ENCODE assay signal across 10 cellular contexts in genomic region chr5:132086277-132086794, GRCh38. TPM values are rescaled to one million over a fixed set of nuclear protein-coding genes. Genes with fewer than 3 reads are reported as not detected.
DNase-seq lines count a peak whose midpoint lies in the region; ATAC-seq and TF ChIP-seq lines count a peak whose summit lies in the region.
"Had no signal": no experiment of that assay in that cellular context is flagged by ENCODE, and none has a peak within 500 bp of the region (broad histone marks: within the 10 kb centered on the region; RNA-seq: fewer than 3 reads in every experiment).

No MANE protein-coding gene starts in this region.

- no peak overlapping the region for H3K27ac Mint-ChIP-seq in CD4-positive, alpha-beta T cell

- H3K4me3 ChIP-seq in PC-9 (no peak overlapping the region), MM.1S (ENCODE audit: low read length) (no peak overlapping the region)

- H2AFZ ChIP-seq in PC-9, result no peak overlapping the region
- H2AFZ ChIP-seq in MM.1S (ENCODE audit: low read length), result no peak overlapping the region

- H3K4me1 Mint-ChIP-seq in CD4-positive, alpha-beta T cell (ENCODE audit: low read depth), result peaks cover 33% of the 10 kb centered on the region

- H3K27me3 Mint-ChIP-seq in CD4-positive, alpha-beta T cell, result no peaks in the 10 kb centered on the region

- H3K79me2 ChIP-seq in PC-9 (ENCODE audit: low read depth), result no peaks in the 10 kb centered on the region
- H3K79me2 ChIP-seq in MM.1S (ENCODE audit: low read length), result no peaks in the 10 kb centered on the region

- H3K27ac ChIP-seq in PC-9 (no peak overlapping the region), MM.1S (ENCODE audit: low read length) (no peak overlapping the region)
- H3K27ac ChIP-seq in CD4-positive, alpha-beta T cell (ENCODE audit: low read depth, low read length), result no peak overlapping the region

- ATAC-seq in esophagus mucosa, result peak; percentile 68
- ATAC-seq in CD4-positive, alpha-beta T cell (ENCODE audit: poor library complexity), result no peak

- no peaks in the 10 kb centered on the region for H3K36me3 ChIP-seq in PC-9 (ENCODE audit: low read depth)
- no peaks in the 10 kb centered on the region for H3K36me3 ChIP-seq in MM.1S (replicated peaks; ENCODE audit: insufficient read depth, low read length)

- H3K27me3 ChIP-seq in PC-9 (ENCODE audit: insufficient read depth, low read depth) (no peaks in the 10 kb centered on the region), MM.1S (replicated peaks; ENCODE audit: insufficient read depth, low read length) (no peaks in the 10 kb centered on the region)
- no peaks in the 10 kb centered on the region for H3K27me3 ChIP-seq in CD4-positive, alpha-beta T cell (ENCODE audit: control insufficient read depth, insufficient read depth, low read length)

- TF ChIP-seq CTCF in PC-9 (conservative IDR thresholded peaks at IDR 0.05), result no peak
- no peak for TF ChIP-seq CTCF in CD4-positive, alpha-beta T cell (IDR thresholded peaks at IDR 0.05)
- TF ChIP-seq CTCF in MM.1S (IDR thresholded peaks at IDR 0.05; ENCODE audit: low read length), result no peak

- no peak overlapping the region for H3K9ac ChIP-seq in MM.1S (ENCODE audit: low read length)

- H3K9me3 ChIP-seq in PC-9 (ENCODE audit: insufficient read depth, low read depth) (no peaks in the 10 kb centered on the region), MM.1S (replicated peaks; ENCODE audit: insufficient read depth, low read length) (no peaks in the 10 kb centered on the region)
- H3K9me3 ChIP-seq in CD4-positive, alpha-beta T cell (ENCODE audit: control insufficient read depth, low read length), result no peaks in the 10 kb centered on the region

- CTCF ChIA-PET in PC-9 (lab: Charles Lee), result interaction anchor here (0.6 kb wide), 1 partner anchor 1021 kb away, joined by 3 read pairs; no protein-coding TSS in a partner anchor
- CTCF ChIA-PET in CD4-positive, alpha-beta T cell (lab: Charles Lee), result no interaction called here

- H3K9me3 Mint-ChIP-seq in CD4-positive, alpha-beta T cell, result peaks cover 2% of the 10 kb centered on the region

- POLR2A ChIA-PET in PC-9 (lab: Charles Lee; ENCODE audit: unreplicated experiment), result no interaction called here
- POLR2A ChIA-PET in CD4-positive, alpha-beta T cell (lab: Charles Lee), result no interaction called here

- H4K20me1 ChIP-seq in PC-9 (ENCODE audit: insufficient read depth) (no peaks in the 10 kb centered on the region), MM.1S (ENCODE audit: insufficient read depth, low read length) (no peaks in the 10 kb centered on the region)

- H3K4me1 ChIP-seq in PC-9 (replicated peaks; ENCODE audit: insufficient read depth) (peaks cover 22% of the 10 kb centered on the region; the same call in 1 of the 2 replicates), MM.1S (ENCODE audit: low read length) (peaks cover 35% of the 10 kb centered on the region)

- H3K36me3 Mint-ChIP-seq in CD4-positive, alpha-beta T cell (ENCODE audit: low read depth), result no peaks in the 10 kb centered on the region

- DNase-seq in ELF-1 (ENCODE audit: low read depth, low spot score), result peak; percentile 13
- DNase-seq in PC-9, result peak; percentile 59 to 60
- peak; percentile 89 for DNase-seq in posterior vena cava (ENCODE audit: low spot score)
- DNase-seq in activated CD4-positive, alpha-beta T cell treated with anti-CD3 and anti-CD28 coated beads, Interleukin-2, amount 50 U/mL, for 4 hours, result no peak
- no peak for DNase-seq in NCI-H2227 (lab: John Stamatoyannopoulos, UW; ENCODE audit: unreplicated experiment)
- DNase-seq in CD4-positive, alpha-beta T cell, result no peak
- no peak for DNase-seq in MM.1S
- DNase-seq: head of caudate nucleus; stimulated activated CD4-positive, alpha-beta T cell treated with anti-CD3 and anti-CD28 coated beads, Interleukin-4, amount 100 ng/mL, for 4 hours had no signal

- BruUV-seq in PC-9 (replicated peaks; lab: Mats Ljungman, UMichigan), result no TSS peak

- H3K4me2 ChIP-seq in PC-9 (no peak overlapping the region), MM.1S (ENCODE audit: low read depth, low read length) (no peak overlapping the region)

- intact Hi-C loops in PC-9 (cut with micrococcal nuclease; ENCODE audit: unreplicated experiment), result no loop called here
- intact Hi-C loops in posterior vena cava (cut with DNase I), result no loop called here
- intact Hi-C loops in CD4-positive, alpha-beta T cell (cut with DNase I, micrococcal nuclease), result no loop called here

- H3K4me3 Mint-ChIP-seq in CD4-positive, alpha-beta T cell, result no peak overlapping the region

- H3K9me2 ChIP-seq in PC-9 (ENCODE audit: insufficient read depth) (no peaks in the 10 kb centered on the region), MM.1S (replicated peaks; ENCODE audit: insufficient read depth, low read length) (no peaks in the 10 kb centered on the region)

- H3F3A ChIP-seq in PC-9 (ENCODE audit: insufficient read depth, low read depth) (peaks cover 4% of the 10 kb centered on the region; the same call in 1 of the 2 replicates), MM.1S (ENCODE audit: insufficient read depth, low read length) (peaks cover 11% of the 10 kb centered on the region)

RNA-seq across cellular contexts. Expression of gene CSF2, which starts 12.7 kb away (rescaled TPM):
- total RNA-seq in PC-9 (2021), result not detected in 2 replicates
- not detected for total RNA-seq in esophagus mucosa
- total RNA-seq in posterior vena cava, result not detected
- total RNA-seq in CD4-positive, alpha-beta T cell, result not detected

RNA-seq across cellular contexts. Expression of gene IL3, which starts 25.9 kb away (rescaled TPM):
- total RNA-seq in PC-9 (2021) (not detected in 2 replicates), esophagus mucosa (not detected), posterior vena cava (not detected)
- not detected for total RNA-seq in CD4-positive, alpha-beta T cell

Comparison
In these comparisons a context has a peak if more than half of its experiments do, and no peak if none do; other contexts are left out.
1. DNase-seq: peak in ELF-1 (single experiment), PC-9 (2 of 2) and posterior vena cava (single experiment); none in activated CD4-positive, alpha-beta T cell treated with anti-CD3 and anti-CD28 coated beads, Interleukin-2, amount 50 U/mL, for 4 hours (0 of 2), NCI-H2227 (single experiment), CD4-positive, alpha-beta T cell (0 of 10) and MM.1S (single experiment).